20 cellular contexts compared by ENCODE assay signal in genomic region chr16:84323626-84324025, GRCh38. TPM values are rescaled to one million over a fixed set of nuclear protein-coding genes. Genes with fewer than 3 reads are reported as not detected.
"Had no signal": no experiment of that assay in that cellular context is flagged by ENCODE, and none has a peak within 500 bp of the region (broad histone marks: within the 10 kb centered on the region; RNA-seq: fewer than 3 reads in every experiment).

No MANE protein-coding gene starts in this region.

- ATAC-seq: body of pancreas; foreskin keratinocyte; left colon; naive thymus-derived CD8-positive, alpha-beta T cell; right lobe of liver; T-helper 17 cell had no signal

- H3K27ac Mint-ChIP-seq: activated B cell treated with CpG ODN at 0.5 μM for 24 hours; activated CD4-positive, alpha-beta T cell treated with anti-CD3 and anti-CD28 coated beads, Interleukin-2, amount 10 ng/mL, durations not matched to agents 24 days and 14 days; activated naive CD4-positive, alpha-beta T cell treated with anti-CD3 and anti-CD28 coated beads, Interleukin-2, amount 50 U/mL, for 24 hours; naive thymus-derived CD8-positive, alpha-beta T cell; progenitor cell of endocrine pancreas; stimulated activated naive CD8-positive, alpha-beta T cell treated with anti-CD3 and anti-CD28 coated beads, Interleukin-15, Interleukin-2, amounts not matched to agents 100 ng/mL and 50 ng/mL, for 24 hours; T-helper 17 cell had no signal

- H3K9me3 Mint-ChIP-seq: activated B cell treated with CpG ODN at 0.5 μM for 24 hours; activated naive CD4-positive, alpha-beta T cell treated with anti-CD3 and anti-CD28 coated beads, Interleukin-2, amount 50 U/mL, for 24 hours; stimulated activated naive CD8-positive, alpha-beta T cell treated with anti-CD3 and anti-CD28 coated beads, Interleukin-15, Interleukin-2, amounts not matched to agents 100 ng/mL and 50 ng/mL, for 24 hours had no signal

- H3K27me3 ChIP-seq: body of pancreas, right lobe of liver, testis had no signal

- H3K9me3 ChIP-seq: body of pancreas, right lobe of liver, testis had no signal

- H3K27me3 Mint-ChIP-seq: activated naive CD4-positive, alpha-beta T cell treated with anti-CD3 and anti-CD28 coated beads, Interleukin-2, amount 50 U/mL, for 24 hours; stimulated activated naive CD8-positive, alpha-beta T cell treated with anti-CD3 and anti-CD28 coated beads, Interleukin-15, Interleukin-2, amounts not matched to agents 100 ng/mL and 50 ng/mL, for 24 hours had no signal

- H3K36me3 Mint-ChIP-seq: activated naive CD4-positive, alpha-beta T cell treated with anti-CD3 and anti-CD28 coated beads, Interleukin-2, amount 50 U/mL, for 24 hours; naive thymus-derived CD8-positive, alpha-beta T cell had no signal

- DNase-seq: activated B cell treated with CpG ODN at 0.5 μM for 24 hours; activated CD4-positive, alpha-beta T cell treated with anti-CD3 and anti-CD28 coated beads, Interleukin-2, amount 10 ng/mL, durations not matched to agents 24 days and 14 days; activated effector memory CD4-positive, alpha-beta T cell treated with Interleukin-2 at 50 U/mL for 16 hours; activated T-cell treated with anti-CD3 and anti-CD28 coated beads, Interleukin-2, amount 50 U/mL, for 1 hour; amniotic stem cell; body of pancreas; cerebellar nuclear complex; dermis blood vessel endothelial cell; foreskin keratinocyte; left colon; naive thymus-derived CD8-positive, alpha-beta T cell; stimulated activated CD4-positive, alpha-beta T cell treated with anti-CD3 and anti-CD28 coated beads, Interleukin-12 subunit alpha, Interleukin-12 subunit beta, amount 100 ng/mL, for 4 hours; T-helper 17 cell; testis had no signal

- H3K4me1 Mint-ChIP-seq: activated B cell treated with CpG ODN at 0.5 μM for 24 hours; activated CD4-positive, alpha-beta T cell treated with anti-CD3 and anti-CD28 coated beads, Interleukin-2, amount 10 ng/mL, durations not matched to agents 24 days and 14 days; activated naive CD4-positive, alpha-beta T cell treated with anti-CD3 and anti-CD28 coated beads, Interleukin-2, amount 50 U/mL, for 24 hours; naive thymus-derived CD8-positive, alpha-beta T cell; T-helper 17 cell had no signal

- H3K4me3 Mint-ChIP-seq: activated B cell treated with CpG ODN at 0.5 μM for 24 hours; activated CD4-positive, alpha-beta T cell treated with anti-CD3 and anti-CD28 coated beads, Interleukin-2, amount 10 ng/mL, durations not matched to agents 24 days and 14 days; activated naive CD4-positive, alpha-beta T cell treated with anti-CD3 and anti-CD28 coated beads, Interleukin-2, amount 50 U/mL, for 24 hours; naive thymus-derived CD8-positive, alpha-beta T cell; stimulated activated naive CD8-positive, alpha-beta T cell treated with anti-CD3 and anti-CD28 coated beads, Interleukin-15, Interleukin-2, amounts not matched to agents 100 ng/mL and 50 ng/mL, for 24 hours; T-helper 17 cell had no signal

- H3K4me1 ChIP-seq: body of pancreas, foreskin keratinocyte, right lobe of liver, testis had no signal

- H3K4me3 ChIP-seq: body of pancreas, right lobe of liver, testis had no signal

- H3K36me3 ChIP-seq: right lobe of liver had no signal

- H3K27ac ChIP-seq: body of pancreas, foreskin keratinocyte, right lobe of liver, testis had no signal

RNA-seq across cellular contexts. Expression of gene WFDC1, which starts 28.9 kb away (rescaled TPM):
- total RNA-seq: activated B cell treated with CpG ODN at 0.5 μM for 24 hours; activated CD4-positive, alpha-beta T cell treated with anti-CD3 and anti-CD28 coated beads, Interleukin-2, amount 10 ng/mL, durations not matched to agents 24 days and 14 days; dermis blood vessel endothelial cell; foreskin keratinocyte; lung microvascular endothelial cell; naive thymus-derived CD8-positive, alpha-beta T cell; T-helper 17 cell had no signal

RNA-seq across cellular contexts. Expression of gene ATP2C2, which starts 44.7 kb away (rescaled TPM):
- total RNA-seq: activated B cell treated with CpG ODN at 0.5 μM for 24 hours; activated CD4-positive, alpha-beta T cell treated with anti-CD3 and anti-CD28 coated beads, Interleukin-2, amount 10 ng/mL, durations not matched to agents 24 days and 14 days; dermis blood vessel endothelial cell; mononuclear cell; naive thymus-derived CD8-positive, alpha-beta T cell; T-helper 17 cell had no signal
